ENCODE assay signal across 8 cellular contexts in genomic region chr19:45423589-45424190, GRCh38. TPM values are rescaled to one million over a fixed set of nuclear protein-coding genes. Genes with fewer than 3 reads are reported as not detected.
DNase-seq lines count a peak whose midpoint lies in the region; ATAC-seq and TF ChIP-seq lines count a peak whose summit lies in the region.

TSS of gene ERCC1 (minus strand) at chr19:45423917. CDS start at chr19:45423374, 543 bp downstream.

- no peak for TF ChIP-seq CTCF in HL-60 (IDR thresholded peaks at IDR 0.05; ENCODE audit: insufficient read depth, low read length)
- no peak for TF ChIP-seq CTCF in epithelial cell of esophagus (IDR thresholded peaks at IDR 0.05; ENCODE audit: insufficient read depth, low read depth, low read length, missing control alignments)

- peak; percentile 98 for DNase-seq in COR-L47 (lab: John Stamatoyannopoulos, UW)
- peak; percentile 95 for DNase-seq in HL-60 (ENCODE audit: low read depth in 1 of 2, low spot score in 1 of 2)
- peak; percentile 100 for DNase-seq in NCI-H82 (lab: John Stamatoyannopoulos, UW)
- peak; percentile 99 for DNase-seq in epithelial cell of esophagus (ENCODE audit: low read depth)
- DNase-seq in stimulated activated naive B cell treated with anti-CD40 and anti-IgM and Interleukin-4, amounts not matched to agents 10 μg/mL and 1 μg/mL and 100 μg/mL, for 72 hours, result peak; percentile 90

- H3K27me3 Mint-ChIP-seq in stimulated activated naive B cell treated with anti-CD40 and anti-IgM and Interleukin-4, amounts not matched to agents 10 μg/mL and 1 μg/mL and 100 μg/mL, for 72 hours, result peaks cover 6 to 8% of the 10 kb centered on the region in 2 donors

- POLR2A ChIA-PET in activated CD8-positive, alpha-beta memory T cell treated with anti-CD3 and anti-CD28 coated beads for 36 hours (lab: Charles Lee), result interaction anchor here (0.6 kb wide), 1 partner anchor 59 kb away, joined by 4 read pairs; no protein-coding TSS in a partner anchor

- H3K4me3 ChIP-seq in HL-60 (replicated peaks; ENCODE audit: insufficient read depth, low read length), result peak within 1 kb of the TSS; percentile 77
- H3K4me3 ChIP-seq in epithelial cell of esophagus (ENCODE audit: low read length), result peak within 1 kb of the TSS; percentile 75
- H3K4me3 ChIP-seq in mononuclear cell (ENCODE audit: low read length), result peak within 1 kb of the TSS; percentile 57

- H3K9me3 ChIP-seq in mononuclear cell (ENCODE audit: low read depth, low read length), result no peaks in the 10 kb centered on the region

- H3K9me3 Mint-ChIP-seq in stimulated activated naive B cell treated with anti-CD40 and anti-IgM and Interleukin-4, amounts not matched to agents 10 μg/mL and 1 μg/mL and 100 μg/mL, for 72 hours, result no peaks in the 10 kb centered on the region

- H3K4me3 Mint-ChIP-seq in stimulated activated naive B cell treated with anti-CD40 and anti-IgM and Interleukin-4, amounts not matched to agents 10 μg/mL and 1 μg/mL and 100 μg/mL, for 72 hours, result peak within 1 kb of the TSS; percentile 96 to 98

- H3K27me3 ChIP-seq in HL-60 (ENCODE audit: insufficient read depth, poor library complexity, severe bottlenecking) (no peaks in the 10 kb centered on the region), mononuclear cell (ENCODE audit: insufficient read depth, low read length) (peaks cover 3% of the 10 kb centered on the region)

- H3K4me1 ChIP-seq in mononuclear cell (ENCODE audit: insufficient read depth, low read length), result peaks cover 74% of the 10 kb centered on the region

- peak; percentile 65 for ATAC-seq in GM19463 (IDR thresholded peaks at IDR 0.05; ENCODE audit: unreplicated experiment)
- peak; percentile 79 to 83 for ATAC-seq in stimulated activated naive B cell treated with anti-CD40 and anti-IgM and Interleukin-4, amounts not matched to agents 10 μg/mL and 1 μg/mL and 100 μg/mL, for 72 hours (replicated peaks)

- H3K4me1 Mint-ChIP-seq in stimulated activated naive B cell treated with anti-CD40 and anti-IgM and Interleukin-4, amounts not matched to agents 10 μg/mL and 1 μg/mL and 100 μg/mL, for 72 hours, result peaks cover 45 to 76% of the 10 kb centered on the region in 2 donors

- CTCF ChIA-PET in activated CD8-positive, alpha-beta memory T cell treated with anti-CD3 and anti-CD28 coated beads for 36 hours (lab: Charles Lee), result interaction anchor here (0.6 to 3.0 kb wide), 5 partner anchors 13 to 220 kb away, joined by 3 to 19 read pairs (median 10); no protein-coding TSS in a partner anchor

- H3K27ac Mint-ChIP-seq in stimulated activated naive B cell treated with anti-CD40 and anti-IgM and Interleukin-4, amounts not matched to agents 10 μg/mL and 1 μg/mL and 100 μg/mL, for 72 hours, result peak within 1 kb of the TSS; percentile 98

- peaks cover 22 to 30% of the 10 kb centered on the region in 2 donors for H3K36me3 Mint-ChIP-seq in stimulated activated naive B cell treated with anti-CD40 and anti-IgM and Interleukin-4, amounts not matched to agents 10 μg/mL and 1 μg/mL and 100 μg/mL, for 72 hours

- H3K27ac ChIP-seq in HL-60 (replicated peaks), result peak within 1 kb of the TSS; percentile 86

RNA-seq across cellular contexts. Expression of gene ERCC1, which starts in this region (rescaled TPM):
- total RNA-seq in activated CD8-positive, alpha-beta memory T cell treated with anti-CD3 and anti-CD28 coated beads for 36 hours, result 10 to 100 TPM; 68.0 to 71.9 TPM
- 33.6 TPM for total RNA-seq in mononuclear cell

Comparison
In these comparisons a context has a peak if more than half of its experiments do, and no peak if none do; other contexts are left out.
1. Peak in every context shown above with its lines: DNase-seq, ATAC-seq, H3K4me3 ChIP-seq and H3K27ac ChIP-seq.